ENCODE assay signal across 8 cellular contexts in the genomic region with DNA sequence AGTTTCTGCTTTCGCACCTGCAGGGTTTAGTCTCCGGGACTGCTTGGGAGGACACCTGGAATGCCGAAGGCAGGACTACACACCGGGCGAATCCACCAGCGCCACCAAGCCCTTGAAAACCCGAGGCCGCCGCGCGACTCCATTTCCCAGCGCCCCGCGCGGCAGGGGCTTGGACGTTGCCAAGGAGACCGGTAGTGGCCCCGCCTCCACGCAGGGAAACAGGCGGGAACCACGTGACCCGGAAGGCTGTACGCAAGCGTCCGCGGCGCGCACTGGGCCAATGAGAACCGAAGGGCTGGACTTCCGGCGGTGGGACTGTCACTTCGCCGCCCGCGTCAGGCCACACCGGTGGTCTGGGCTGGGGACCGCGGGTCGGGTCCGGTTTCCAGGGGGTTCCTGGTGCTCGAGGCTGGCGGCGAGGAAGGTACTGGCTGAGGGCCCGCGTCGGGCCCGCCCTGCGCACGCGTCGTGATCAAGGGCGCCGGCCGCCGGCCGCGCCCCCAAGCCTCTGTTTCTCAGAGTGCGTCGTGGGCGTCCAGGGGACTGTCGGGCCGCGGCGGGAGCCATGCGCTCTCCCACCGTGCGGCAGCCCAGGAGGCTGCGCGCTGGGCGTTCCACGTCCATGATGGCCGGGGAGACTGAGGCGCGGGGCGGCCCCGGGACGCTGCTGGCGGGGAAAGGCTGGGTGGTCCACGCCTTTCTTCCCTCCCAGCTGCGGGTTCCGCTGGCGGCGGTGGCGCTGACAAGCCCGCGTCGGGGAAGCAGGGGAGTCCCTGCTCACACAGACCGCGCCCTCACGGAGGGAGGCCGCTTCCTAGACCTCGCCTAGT. TPM values are rescaled to one million over a fixed set of nuclear protein-coding genes. Genes with fewer than 3 reads are reported as not detected.
DNase-seq lines count a peak whose midpoint lies in the region; ATAC-seq, FAIRE-seq and TF ChIP-seq lines count a peak whose summit lies in the region.

TSS of gene ZNF324 (plus strand) at position 321 of the 830 bp plus-strand sequence. CDS start 2,106 bp downstream, outside the sequence.

- H3K9ac ChIP-seq in OCI-LY3 (ENCODE audit: low read length) (peak within 1 kb of the TSS; percentile 62), endothelial cell of umbilical vein (replicated peaks; ENCODE audit: extremely low read depth, insufficient read depth, low read length) (peak within 1 kb of the TSS; percentile 63)

- H3K4me3 ChIP-seq in OCI-LY3 (ENCODE audit: low read length) (peak within 1 kb of the TSS; percentile 81), endothelial cell of umbilical vein (replicated peaks in 1 of 3; ENCODE audit: insufficient read depth in 1 of 3, low read depth in 1 of 3, low read length in 3 of 3) (peak within 1 kb of the TSS; percentile 62 to 76 (median 72)), mononuclear cell (ENCODE audit: low read length) (peak within 1 kb of the TSS; percentile 91)

- peak; percentile 83 for ATAC-seq in GM21515 (IDR thresholded peaks at IDR 0.05; ENCODE audit: unreplicated experiment)

- H2AFZ ChIP-seq in OCI-LY3 (ENCODE audit: low read depth, low read length) (peak within 1 kb of the TSS; percentile 94), endothelial cell of umbilical vein (ENCODE audit: low read depth, low read length) (peak within 1 kb of the TSS; percentile 90)

- dilution Hi-C loops in endothelial cell of umbilical vein (cut with MboI; ENCODE audit: extremely low pct_ligation_motif_present, low sequenced_read_pairs), result no loop called here

- H3K9me3 ChIP-seq in OCI-LY3 (ENCODE audit: insufficient read depth, low read length), result no peaks in the 10 kb centered on the region
- no peaks in the 10 kb centered on the region for H3K9me3 ChIP-seq in endothelial cell of umbilical vein (replicated peaks; ENCODE audit: control insufficient read depth, insufficient read depth, low read length)
- no peaks in the 10 kb centered on the region for H3K9me3 ChIP-seq in mononuclear cell (ENCODE audit: low read depth, low read length)

- peaks cover 19% of the 10 kb centered on the region for H3K4me1 ChIP-seq in OCI-LY3 (ENCODE audit: low read length)
- peaks cover 3% of the 10 kb centered on the region for H3K4me1 ChIP-seq in endothelial cell of umbilical vein (ENCODE audit: control insufficient read depth, extremely low read depth, insufficient read depth, low read length)
- peaks cover 17% of the 10 kb centered on the region for H3K4me1 ChIP-seq in mononuclear cell (ENCODE audit: insufficient read depth, low read length)

- peak within 1 kb of the TSS; percentile 83 for H3K4me2 ChIP-seq in OCI-LY3 (ENCODE audit: low read length)
- peak within 1 kb of the TSS; percentile 73 for H3K4me2 ChIP-seq in endothelial cell of umbilical vein (ENCODE audit: insufficient read depth, low read length)

- no peak for FAIRE-seq in D721Med (lab: Jason Lieb, UNC)
- FAIRE-seq in endothelial cell of umbilical vein (lab: Jason Lieb, UNC), result peak; percentile 99

- H3K27me3 ChIP-seq in OCI-LY3 (ENCODE audit: low read depth, low read length) (peaks cover 2% of the 10 kb centered on the region; the same call in 1 of the 2 replicates), endothelial cell of umbilical vein (ENCODE audit: control insufficient read depth in 2 of 2, insufficient read depth in 2 of 2, low read length in 2 of 2) (no peaks in the 10 kb centered on the region), mononuclear cell (ENCODE audit: insufficient read depth, low read length) (no peaks in the 10 kb centered on the region)

- intact Hi-C loops in endothelial cell of umbilical vein (cut with micrococcal nuclease), result loop anchor here (1.0 to 2.0 kb wide), 4 partner anchors 8 to 238 kb away; partner anchors contain the start of genes ZNF324B, ZNF544 and ZNF837

- TSS peak; percentile 69 for BruUV-seq in endothelial cell of umbilical vein (replicated peaks; lab: Mats Ljungman, UMichigan)

- H3K27ac ChIP-seq in OCI-LY3 (ENCODE audit: low read length) (no peak within 1 kb of the TSS), endothelial cell of umbilical vein (ENCODE audit: insufficient read depth, low read depth, low read length) (peak within 1 kb of the TSS; percentile 45)

- H3K79me2 ChIP-seq in OCI-LY3 (ENCODE audit: low read length), result peaks cover 9% of the 10 kb centered on the region
- H3K79me2 ChIP-seq in endothelial cell of umbilical vein (ENCODE audit: control insufficient read depth, insufficient read depth, low read length), result peaks cover 10% of the 10 kb centered on the region

- H4K20me1 ChIP-seq in OCI-LY3 (ENCODE audit: insufficient read depth, low read length) (peaks cover 11% of the 10 kb centered on the region; the same call in 1 of the 2 replicates), endothelial cell of umbilical vein (replicated peaks; ENCODE audit: control insufficient read depth, extremely low read depth, insufficient read depth, low read length) (no peaks in the 10 kb centered on the region)

- no peak for TF ChIP-seq CTCF in D721Med (IDR thresholded peaks at IDR 0.05; ENCODE audit: insufficient read depth, missing control alignments)
- TF ChIP-seq CTCF in OCI-LY3 (IDR thresholded peaks at IDR 0.05; ENCODE audit: low read depth, low read length), result peak; percentile 29; the same call in 1 of the 2 replicates
- TF ChIP-seq CTCF in endothelial cell of umbilical vein (IDR thresholded peaks at IDR 0.05; ENCODE audit: extremely low read depth in 1 of 2, insufficient read depth in 1 of 2, low read depth in 1 of 2, low read length in 2 of 2), result no peak

- CTCF ChIA-PET in endothelial cell of umbilical vein (lab: Charles Lee), result no interaction called here

- peak; percentile 76 for TF ChIP-seq POLR2A in endothelial cell of umbilical vein (IDR thresholded peaks at IDR 0.05; ENCODE audit: low read depth, low read length)

- H3K36me3 ChIP-seq in OCI-LY3 (replicated peaks; ENCODE audit: low read depth, low read length), result peaks cover under 1% of the 10 kb centered on the region
- H3K36me3 ChIP-seq in endothelial cell of umbilical vein (ENCODE audit: control insufficient read depth in 2 of 2, extremely low read depth in 1 of 2, insufficient read depth in 2 of 2, low read length in 2 of 2), result peaks cover 4 to 13% of the 10 kb centered on the region in 2 experiments

- POLR2A ChIA-PET in endothelial cell of umbilical vein (lab: Charles Lee), result no interaction called here

- no peaks in the 10 kb centered on the region for H3K9me1 ChIP-seq in endothelial cell of umbilical vein (replicated peaks; ENCODE audit: control insufficient read depth, extremely low read depth, insufficient read depth, low read length)

- DNase-seq in D721Med (ENCODE audit: insufficient read length, low spot score) (peak; percentile 84), HuH-7 (ENCODE audit: low spot score) (peak; percentile 96), endothelial cell of umbilical vein (ENCODE audit: low read depth, low spot score) (peak; percentile 96)
- peak; percentile 98 for DNase-seq in activated CD8-positive, alpha-beta memory T cell treated with anti-CD3 and anti-CD28 coated beads, Interleukin-2, amount 50 U/mL, for 48 hours
- DNase-seq in stimulated activated CD8-positive, alpha-beta memory T cell treated with anti-CD3 and anti-CD28 coated beads, Interleukin-4, amount 100 ng/mL, for 1 hour (ENCODE audit: low read depth in 2 of 2, low spot score in 1 of 2), result peak; percentile 94 to 97

TF ChIP-seq in endothelial cell of umbilical vein, 7 proteins besides CTCF, POLR2A, EP300 and RAD21:
- no peak for TF ChIP-seq JUN (IDR thresholded peaks at IDR 0.05; ENCODE audit: borderline replicate concordance, insufficient read depth, insufficient read length, low read depth)
- TF ChIP-seq EZH2 (IDR thresholded peaks at IDR 0.05; ENCODE audit: borderline replicate concordance, low read depth, low read length, severe bottlenecking), result no peak
- TF ChIP-seq FOS (IDR thresholded peaks at IDR 0.05; ENCODE audit: borderline replicate concordance, insufficient read depth, low read length), result no peak
- peak; percentile 86 for TF ChIP-seq POLR2AphosphoS5 (IDR thresholded peaks at IDR 0.05; ENCODE audit: insufficient read depth, low read depth, low read length)
- no peak for TF ChIP-seq MYC (IDR thresholded peaks at IDR 0.05; ENCODE audit: low read depth, low read length)
- TF ChIP-seq GATA2 (IDR thresholded peaks at IDR 0.05; ENCODE audit: insufficient read depth, insufficient read length, low read depth, low read length), result no peak
- TF ChIP-seq, protein P1, sequence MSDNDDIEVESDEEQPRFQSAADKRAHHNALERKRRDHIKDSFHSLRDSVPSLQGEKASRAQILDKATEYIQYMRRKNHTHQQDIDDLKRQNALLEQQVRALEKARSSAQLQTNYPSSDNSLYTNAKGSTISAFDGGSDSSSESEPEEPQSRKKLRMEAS (IDR thresholded peaks at IDR 0.05; ENCODE audit: insufficient read depth, insufficient read length), result peak; percentile 90

RNA-seq across cellular contexts. Expression of gene ZNF324, which starts in this region (rescaled TPM):
- total RNA-seq in endothelial cell of umbilical vein, result 7.1 and 8.7 TPM in 2 replicates
- 6.4 and 8.8 TPM in 2 replicates for polyA plus RNA-seq in endothelial cell of umbilical vein
- polyA plus RNA-seq in endothelial cell of umbilical vein (2011; cell fraction: cytosol; rRNA removed), result 4.1 and 4.4 TPM in 2 replicates
- polyA plus RNA-seq in endothelial cell of umbilical vein (2011; cell fraction: nucleus; rRNA removed), result 6.1 and 6.8 TPM in 2 replicates
- polyA plus RNA-seq in endothelial cell of umbilical vein (2012), result 3.6 and 4.7 TPM in 2 replicates
- 10.0 and 13.7 TPM in 2 replicates for polyA minus RNA-seq in endothelial cell of umbilical vein
- polyA minus RNA-seq in endothelial cell of umbilical vein (2011; cell fraction: cytosol; rRNA and poly(A)+ RNA removed), result 11.6 TPM
- 8.5 and 8.6 TPM in 2 replicates for polyA minus RNA-seq in endothelial cell of umbilical vein (2011; cell fraction: nucleus; rRNA and poly(A)+ RNA removed)
- 19.2 TPM for total RNA-seq in mononuclear cell
